16 cellular contexts compared by ENCODE assay signal in the genomic region with DNA sequence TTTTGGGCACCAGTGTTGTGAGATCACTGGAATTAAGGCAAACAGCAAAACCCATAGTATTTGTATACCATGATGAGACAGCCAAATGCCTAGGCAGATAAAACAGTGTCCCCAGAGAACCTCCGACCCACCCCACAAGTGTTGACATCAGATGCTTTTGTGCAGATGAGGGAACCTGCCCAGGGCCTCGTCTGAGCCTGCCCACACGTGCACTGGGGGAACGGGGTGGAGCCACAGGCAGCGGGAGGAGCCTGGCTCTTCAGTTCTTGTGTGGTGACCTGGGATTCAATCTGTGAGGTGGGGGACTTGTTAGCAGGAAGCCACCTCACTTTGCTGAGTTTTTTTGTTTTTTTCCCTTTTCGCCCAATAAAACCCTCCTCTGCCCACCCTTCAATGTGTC. TPM values are rescaled to one million over a fixed set of nuclear protein-coding genes. Genes with fewer than 3 reads are reported as not detected.
A peak's percentile ranks its signal among the peaks of the same experiment; 100 is the strongest.
DNase-seq lines count a peak whose midpoint lies in the region; ATAC-seq and TF ChIP-seq lines count a peak whose summit lies in the region.
"Had no signal": no experiment of that assay in that cellular context is flagged by ENCODE, and none has a peak within 500 bp of the region (broad histone marks: within the 10 kb centered on the region; RNA-seq: fewer than 3 reads in every experiment).

No MANE protein-coding gene starts in this region.

- H2BK120ac ChIP-seq in mesenchymal stem cell (ENCODE audit: low read depth, low read length), result no peak overlapping the region

- H2AK5ac ChIP-seq in mesenchymal stem cell (ENCODE audit: low read length, severe bottlenecking), result no peak overlapping the region

- H3K79me1 ChIP-seq in mesenchymal stem cell (replicated peaks; ENCODE audit: low read length, poor library complexity, severe bottlenecking), result no peaks in the 10 kb centered on the region

- no peak overlapping the region for H4K91ac ChIP-seq in mesenchymal stem cell (ENCODE audit: low read length)

- H3K9me3 ChIP-seq in WERI-Rb-1 (ENCODE audit: severe bottlenecking) (no peaks in the 10 kb centered on the region), endodermal cell (ENCODE audit: control insufficient read depth, low read length) (peaks cover 22% of the 10 kb centered on the region), mesenchymal stem cell (ENCODE audit: control insufficient read depth, low read length) (no peaks in the 10 kb centered on the region)
- H3K9me3 ChIP-seq: BLaER1 had no signal

- peaks cover 17% of the 10 kb centered on the region for H3K4me1 Mint-ChIP-seq in endodermal cell

- H3K4me3 Mint-ChIP-seq in endodermal cell, result no peak overlapping the region
- H3K4me3 Mint-ChIP-seq: CD8-positive, alpha-beta memory T cell had no signal

- TF ChIP-seq CTCF in WERI-Rb-1 (IDR thresholded peaks at IDR 0.05; ENCODE audit: low read depth, low read length) (no peak), endodermal cell (conservative IDR thresholded peaks at IDR 0.05) (no peak)

- WGBS in endodermal cell (ENCODE audit: insufficient coverage in 1 of 2, insufficient read length in 1 of 2), 2 experiments, result 86 to 91% methylated on average over 5 to 6 of the region's 6 CpGs
- WGBS in mesenchymal stem cell, result 63% methylated on average over 6 of the region's 6 CpGs

- no peak overlapping the region for H2BK15ac ChIP-seq in mesenchymal stem cell (ENCODE audit: low read depth, poor library complexity, severe bottlenecking)

- H2BK12ac ChIP-seq in mesenchymal stem cell (ENCODE audit: low read length in 2 of 2), result no peak overlapping the region

- no peak overlapping the region for H3K23ac ChIP-seq in mesenchymal stem cell (ENCODE audit: low read length in 2 of 2)

- no peak overlapping the region for H3K4me3 ChIP-seq in WERI-Rb-1 (ENCODE audit: low read depth, low read length)
- H3K4me3 ChIP-seq in endodermal cell (ENCODE audit: low read length), result no peak overlapping the region
- no peak overlapping the region for H3K4me3 ChIP-seq in mesenchymal stem cell (ENCODE audit: insufficient read depth in 1 of 2, low read depth in 1 of 2, low read length in 2 of 2)
- H3K4me3 ChIP-seq: BLaER1, GM12878 had no signal

- ATAC-seq in HG03521 (IDR thresholded peaks at IDR 0.05; ENCODE audit: unreplicated experiment) (no peak), GM18867 (IDR thresholded peaks at IDR 0.05; ENCODE audit: unreplicated experiment) (no peak)
- ATAC-seq: GM12878, HepG2 had no signal

- no peaks in the 10 kb centered on the region for H3K27me3 Mint-ChIP-seq in endodermal cell (ENCODE audit: insufficient read depth)

- peaks cover 54% of the 10 kb centered on the region for H3K9me3 Mint-ChIP-seq in endodermal cell

- no peak overlapping the region for H2BK5ac ChIP-seq in mesenchymal stem cell (ENCODE audit: low read depth, low read length, poor library complexity, severe bottlenecking)

- H2AFZ ChIP-seq in mesenchymal stem cell (ENCODE audit: low read depth, low read length), result no peak overlapping the region

- H3K14ac ChIP-seq in mesenchymal stem cell (ENCODE audit: low read length in 2 of 2), result no peak overlapping the region

- H3K27ac Mint-ChIP-seq in endodermal cell, result no peak overlapping the region
- H3K27ac Mint-ChIP-seq: CD8-positive, alpha-beta memory T cell had no signal

- peak; percentile 12 for DNase-seq in NCI-H82 (lab: John Stamatoyannopoulos, UW)
- no peak for DNase-seq in NCI-H82 treated with DMSO at 0.1 percent for 48 hours (lab: John Stamatoyannopoulos, UW; ENCODE audit: unreplicated experiment)
- DNase-seq in WERI-Rb-1, result peak; percentile 33
- DNase-seq in endodermal cell, result peak; percentile 61
- DNase-seq in mesenchymal stem cell, result no peak
- DNase-seq in COLO829 (ENCODE audit: low spot score), result no peak
- DNase-seq: 8988T; AML-193; CD8-positive, alpha-beta memory T cell; DMS53; H7 had no signal

- H3K4me1 ChIP-seq in endodermal cell (ENCODE audit: control insufficient read depth, insufficient read depth, low read length) (no peaks in the 10 kb centered on the region), mesenchymal stem cell (ENCODE audit: control insufficient read depth, insufficient read depth, low read depth, low read length) (no peaks in the 10 kb centered on the region)
- H3K4me1 ChIP-seq: BLaER1 had no signal

- H3K9ac ChIP-seq in endodermal cell (ENCODE audit: extremely low read depth, low read length, poor library complexity, severe bottlenecking) (no peak overlapping the region), mesenchymal stem cell (ENCODE audit: low read length) (no peak overlapping the region)
- H3K9ac ChIP-seq: BLaER1 had no signal

- H3K18ac ChIP-seq in mesenchymal stem cell (ENCODE audit: low read depth in 1 of 2, low read length in 2 of 2), result no peak overlapping the region

- no peak overlapping the region for H3K4me2 ChIP-seq in mesenchymal stem cell (ENCODE audit: low read length, poor library complexity, severe bottlenecking)
- H3K4me2 ChIP-seq: BLaER1 had no signal

- H3K36me3 Mint-ChIP-seq in endodermal cell (ENCODE audit: low read depth), result peaks cover 10% of the 10 kb centered on the region

- H3K36me3 ChIP-seq in WERI-Rb-1 (no peaks in the 10 kb centered on the region), endodermal cell (ENCODE audit: control insufficient read depth, insufficient read depth, low read length) (no peaks in the 10 kb centered on the region), mesenchymal stem cell (ENCODE audit: control insufficient read depth in 1 of 2, insufficient read depth in 2 of 2, low read depth in 1 of 2, low read length in 2 of 2) (no peaks in the 10 kb centered on the region)
- H3K36me3 ChIP-seq: BLaER1 had no signal

- no peak overlapping the region for H3K4ac ChIP-seq in mesenchymal stem cell (ENCODE audit: low read depth in 1 of 2, low read length in 2 of 2)

- peak overlapping the region; percentile 37 for H4K8ac ChIP-seq in mesenchymal stem cell (ENCODE audit: low read length)

- H3K27ac ChIP-seq in WERI-Rb-1 (no peak overlapping the region), endodermal cell (ENCODE audit: low read depth, low read length) (no peak overlapping the region), mesenchymal stem cell (ENCODE audit: low read length, poor library complexity, severe bottlenecking) (no peak overlapping the region)
- H3K27ac ChIP-seq: BLaER1 had no signal

- H3K27me3 ChIP-seq in WERI-Rb-1 (ENCODE audit: insufficient read depth, low read depth, severe bottlenecking) (no peaks in the 10 kb centered on the region), endodermal cell (ENCODE audit: control insufficient read depth, insufficient read depth, low read length, poor library complexity, severe bottlenecking) (no peaks in the 10 kb centered on the region), mesenchymal stem cell (ENCODE audit: control insufficient read depth in 1 of 2, insufficient read depth in 1 of 2, low read length in 2 of 2) (peaks cover 0 to 17% of the 10 kb centered on the region in 2 experiments)
- H3K27me3 ChIP-seq: BLaER1 had no signal

RNA-seq across cellular contexts. Expression of a gene that starts 33.4 kb away (rescaled TPM):
- total RNA-seq in endodermal cell, result 10 to 100 TPM; 22.7 to 23.3 TPM
- 19.6 TPM for polyA plus RNA-seq in endodermal cell (2013, experiment 1 of 2)
- 15.3 TPM for polyA plus RNA-seq in endodermal cell (2013, experiment 2 of 2)
- 61.0 TPM for polyA plus RNA-seq in mesenchymal stem cell (2013, experiment 1 of 2)
- polyA plus RNA-seq in mesenchymal stem cell (2013, experiment 2 of 2), result 59.1 TPM

Comparison
In these comparisons a context has a peak if more than half of its experiments do, and no peak if none do; other contexts are left out.
1. DNase-seq: peak in NCI-H82 (single experiment), WERI-Rb-1 (single experiment) and endodermal cell (single experiment); none in NCI-H82 treated with DMSO at 0.1 percent for 48 hours (single experiment), mesenchymal stem cell (single experiment) and COLO829 (single experiment).